ENCODE assay signal across 31 cellular contexts in the genomic region with DNA sequence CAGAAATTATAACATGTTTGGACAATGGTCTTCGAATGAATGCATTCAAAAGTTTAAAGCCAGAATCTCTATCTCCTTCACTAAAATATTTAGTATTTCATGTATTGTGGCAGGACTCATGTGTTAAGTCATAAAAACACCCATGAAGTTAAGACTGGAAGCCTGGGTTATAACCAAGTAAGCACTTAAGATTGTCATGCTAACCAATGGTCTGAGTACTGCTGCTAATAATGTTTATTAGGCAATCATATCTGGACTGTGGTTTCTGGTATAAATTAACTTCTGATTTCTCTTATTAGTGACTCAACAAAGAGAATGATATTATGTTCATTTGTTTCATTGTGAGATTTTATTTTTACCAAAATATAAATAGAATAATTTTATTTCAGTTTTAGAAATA.
"Had no signal": no experiment of that assay in that cellular context is flagged by ENCODE, and none has a peak within 500 bp of the region (broad histone marks: within the 10 kb centered on the region; RNA-seq: fewer than 3 reads in every experiment).

No MANE protein-coding gene starts in this region.

- H3K36me3 Mint-ChIP-seq: activated naive CD4-positive, alpha-beta T cell treated with anti-CD3 and anti-CD28 coated beads, Interleukin-2, amount 50 U/mL, for 24 hours; activated naive CD8-positive, alpha-beta T cell treated with anti-CD3 and anti-CD28 coated beads for 36 hours; brain had no signal

- H3K27me3 Mint-ChIP-seq: activated CD4-positive, alpha-beta T cell treated with anti-CD3 and anti-CD28 coated beads for 36 hours; activated CD4-positive, alpha-beta T cell treated with anti-CD3 and anti-CD28 coated beads, Interleukin-2, amount 10 ng/mL, durations not matched to agents 24 days and 14 days; activated CD8-positive, alpha-beta T cell treated with anti-CD3 and anti-CD28 coated beads for 36 hours; activated naive CD4-positive, alpha-beta T cell treated with anti-CD3 and anti-CD28 coated beads, Interleukin-2, amount 50 U/mL, for 24 hours; activated naive CD8-positive, alpha-beta T cell treated with anti-CD3 and anti-CD28 coated beads for 36 hours; activated naive CD8-positive, alpha-beta T cell treated with anti-CD3 and anti-CD28 coated beads, Interleukin-2, amount 50 U/mL, for 24 hours; brain had no signal

- H3K36me3 ChIP-seq: adrenal gland, ascending aorta, breast epithelium, cardiac muscle cell, colonic mucosa, esophagus muscularis mucosa, gastroesophageal sphincter had no signal

- H3K27ac ChIP-seq: adrenal gland, ascending aorta, breast epithelium, cardiac muscle cell, colonic mucosa, esophagus muscularis mucosa, foreskin keratinocyte, gastroesophageal sphincter had no signal

- H3K4me1 Mint-ChIP-seq: activated CD4-positive, alpha-beta T cell treated with anti-CD3 and anti-CD28 coated beads for 36 hours; activated CD4-positive, alpha-beta T cell treated with anti-CD3 and anti-CD28 coated beads, Interleukin-2, amount 10 ng/mL, durations not matched to agents 24 days and 14 days; activated naive CD4-positive, alpha-beta T cell treated with anti-CD3 and anti-CD28 coated beads, Interleukin-2, amount 50 U/mL, for 24 hours; activated naive CD8-positive, alpha-beta T cell treated with anti-CD3 and anti-CD28 coated beads for 36 hours; activated naive CD8-positive, alpha-beta T cell treated with anti-CD3 and anti-CD28 coated beads, Interleukin-2, amount 50 U/mL, for 24 hours; brain had no signal

- H3K9me3 ChIP-seq: adrenal gland, ascending aorta, breast epithelium, colonic mucosa, esophagus muscularis mucosa, gastroesophageal sphincter had no signal

- H3K4me1 ChIP-seq: adrenal gland, ascending aorta, breast epithelium, colonic mucosa, esophagus muscularis mucosa, foreskin keratinocyte, gastroesophageal sphincter had no signal

- DNase-seq: activated CD4-positive, alpha-beta T cell treated with anti-CD3 and anti-CD28 coated beads for 36 hours; activated CD4-positive, alpha-beta T cell treated with anti-CD3 and anti-CD28 coated beads, Interleukin-2, amount 10 ng/mL, durations not matched to agents 24 days and 14 days; activated CD4-positive, alpha-beta T cell treated with anti-CD3 and anti-CD28 coated beads, Interleukin-2, amount 50 U/mL, for 48 hours; activated CD4-positive, CD25-positive, alpha-beta regulatory T cell; activated CD4-positive, CD25-positive, alpha-beta regulatory T cell treated with anti-CD3 and anti-CD28 coated beads, Interleukin-2, amount 50 U/mL, for 72 hours; activated CD8-positive, alpha-beta memory T cell treated with anti-CD3 and anti-CD28 coated beads for 24 hours; activated CD8-positive, alpha-beta memory T cell treated with anti-CD3 and anti-CD28 coated beads, Interleukin-2, amount 50 U/mL, for 4 hours; activated CD8-positive, alpha-beta T cell treated with anti-CD3 and anti-CD28 coated beads for 36 hours; activated effector memory CD4-positive, alpha-beta T cell treated with anti-CD3 and anti-CD28 coated beads, Interleukin-2, amount 50 U/mL, for 16 hours; activated naive CD4-positive, alpha-beta T cell treated with anti-CD3 and anti-CD28 coated beads for 36 hours; activated naive CD8-positive, alpha-beta T cell treated with anti-CD3 and anti-CD28 coated beads for 36 hours; activated naive CD8-positive, alpha-beta T cell treated with anti-CD3 and anti-CD28 coated beads, Interleukin-2, amount 50 U/mL, for 24 hours; activated T-cell treated with anti-CD3 and anti-CD28 coated beads, Interleukin-2, amount 50 U/mL, for 1 hour; activated T-cell treated with anti-CD3 and anti-CD28 coated beads, Interleukin-2, amount 50 U/mL, for 48 hours; adrenal gland; central memory CD4-positive, alpha-beta T cell; cerebellar nuclear complex; colonic mucosa; effector CD8-positive, alpha-beta T cell; erythroblast; foreskin keratinocyte; T-helper 2 cell had no signal

- H3K27me3 ChIP-seq: adrenal gland, ascending aorta, breast epithelium, cardiac muscle cell, colonic mucosa, esophagus muscularis mucosa, foreskin keratinocyte, gastroesophageal sphincter had no signal

- H3K4me3 ChIP-seq: adrenal gland, ascending aorta, breast epithelium, cardiac muscle cell, colonic mucosa, esophagus muscularis mucosa, gastroesophageal sphincter had no signal

- H3K27ac Mint-ChIP-seq: activated CD4-positive, alpha-beta T cell treated with anti-CD3 and anti-CD28 coated beads for 36 hours; activated CD4-positive, alpha-beta T cell treated with anti-CD3 and anti-CD28 coated beads, Interleukin-2, amount 10 ng/mL, durations not matched to agents 24 days and 14 days; activated CD8-positive, alpha-beta T cell treated with anti-CD3 and anti-CD28 coated beads for 36 hours; activated naive CD4-positive, alpha-beta T cell treated with anti-CD3 and anti-CD28 coated beads for 36 hours; activated naive CD4-positive, alpha-beta T cell treated with anti-CD3 and anti-CD28 coated beads, Interleukin-2, amount 50 U/mL, for 24 hours; activated naive CD8-positive, alpha-beta T cell treated with anti-CD3 and anti-CD28 coated beads for 36 hours; activated naive CD8-positive, alpha-beta T cell treated with anti-CD3 and anti-CD28 coated beads, Interleukin-2, amount 50 U/mL, for 24 hours; activated T-helper 1 cell treated with anti-CD3 and anti-CD28 coated beads, Interleukin-12 subunit alpha, Interleukin-12 subunit beta, Interleukin-2, Interleukin-4 antibody, amounts not matched to agents 30 ng/mL and 10 ng/mL and 1 ng/mL, durations not matched to agents 14 hours and 24 hours and 36 hours; activated T-helper 2 cell treated with anti-CD3 and anti-CD28 coated beads, Interferon-gamma antibody, Interleukin-2, Interleukin-4, amounts not matched to agents 10 μg/mL and 5 μg/mL and 100 μg/mL, durations not matched to agents 14 hours and 24 hours and 36 hours; brain had no signal

- H3K9me3 Mint-ChIP-seq: activated CD4-positive, alpha-beta T cell treated with anti-CD3 and anti-CD28 coated beads, Interleukin-2, amount 10 ng/mL, durations not matched to agents 24 days and 14 days; activated CD8-positive, alpha-beta T cell treated with anti-CD3 and anti-CD28 coated beads for 36 hours; activated naive CD8-positive, alpha-beta T cell treated with anti-CD3 and anti-CD28 coated beads, Interleukin-2, amount 50 U/mL, for 24 hours; activated T-helper 1 cell treated with anti-CD3 and anti-CD28 coated beads, Interleukin-12 subunit alpha, Interleukin-12 subunit beta, Interleukin-2, Interleukin-4 antibody, amounts not matched to agents 30 ng/mL and 10 ng/mL and 1 ng/mL, durations not matched to agents 14 hours and 24 hours and 36 hours; activated T-helper 2 cell treated with anti-CD3 and anti-CD28 coated beads, Interferon-gamma antibody, Interleukin-2, Interleukin-4, amounts not matched to agents 10 μg/mL and 5 μg/mL and 100 μg/mL, durations not matched to agents 14 hours and 24 hours and 36 hours had no signal

- ATAC-seq: activated CD4-positive, alpha-beta T cell treated with anti-CD3 and anti-CD28 coated beads for 36 hours; activated CD8-positive, alpha-beta T cell treated with anti-CD3 and anti-CD28 coated beads for 36 hours; activated naive CD8-positive, alpha-beta T cell treated with anti-CD3 and anti-CD28 coated beads, Interleukin-2, amount 50 U/mL, for 24 hours; foreskin keratinocyte; gastroesophageal sphincter had no signal

- H3K4me3 Mint-ChIP-seq: activated CD4-positive, alpha-beta T cell treated with anti-CD3 and anti-CD28 coated beads for 36 hours; activated CD4-positive, alpha-beta T cell treated with anti-CD3 and anti-CD28 coated beads, Interleukin-2, amount 10 ng/mL, durations not matched to agents 24 days and 14 days; activated CD8-positive, alpha-beta T cell treated with anti-CD3 and anti-CD28 coated beads for 36 hours; activated naive CD4-positive, alpha-beta T cell treated with anti-CD3 and anti-CD28 coated beads for 36 hours; activated naive CD4-positive, alpha-beta T cell treated with anti-CD3 and anti-CD28 coated beads, Interleukin-2, amount 50 U/mL, for 24 hours; activated naive CD8-positive, alpha-beta T cell treated with anti-CD3 and anti-CD28 coated beads for 36 hours; activated naive CD8-positive, alpha-beta T cell treated with anti-CD3 and anti-CD28 coated beads, Interleukin-2, amount 50 U/mL, for 24 hours; activated T-helper 1 cell treated with anti-CD3 and anti-CD28 coated beads, Interleukin-12 subunit alpha, Interleukin-12 subunit beta, Interleukin-2, Interleukin-4 antibody, amounts not matched to agents 30 ng/mL and 10 ng/mL and 1 ng/mL, durations not matched to agents 14 hours and 24 hours and 36 hours; brain had no signal
